ENCODE assay signal across 7 cellular contexts in the genomic region with DNA sequence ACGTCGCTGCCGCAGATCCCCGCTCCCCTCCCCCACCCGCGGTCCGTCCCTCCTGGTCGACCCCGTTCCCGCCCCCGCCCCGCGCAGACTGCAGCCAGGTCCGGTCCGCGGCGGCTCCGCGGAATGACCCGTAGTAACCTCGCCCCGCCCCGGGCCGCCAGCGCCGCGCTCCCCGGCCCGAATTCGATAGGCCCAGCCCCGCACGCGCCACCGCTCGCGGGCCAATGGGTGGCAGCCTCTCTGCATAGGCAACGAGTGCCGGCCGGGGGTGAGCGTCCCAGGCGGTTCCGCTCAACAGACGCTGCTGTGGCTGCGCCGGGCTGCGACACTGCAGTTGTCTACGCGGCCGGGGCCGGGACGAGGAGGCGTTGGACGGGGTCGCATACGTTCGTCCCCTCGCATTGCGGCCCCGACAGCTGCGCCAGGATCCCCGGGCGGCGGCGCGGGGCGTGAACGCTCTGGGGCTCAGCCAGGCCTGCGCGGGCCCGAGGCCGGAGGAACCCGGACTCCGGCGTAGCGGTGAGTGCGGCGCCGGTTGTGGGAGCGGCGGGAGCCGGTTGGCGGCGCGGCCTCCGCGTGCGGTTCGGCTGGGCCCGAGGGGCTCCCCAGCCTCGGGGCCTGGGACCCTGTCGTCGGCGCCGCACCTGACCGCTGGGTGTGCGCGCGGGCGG. TPM values are rescaled to one million over a fixed set of nuclear protein-coding genes. Genes with fewer than 3 reads are reported as not detected.
A peak's percentile ranks its signal among the peaks of the same experiment; 100 is the strongest.
DNase-seq lines count a peak whose midpoint lies in the region; ATAC-seq and TF ChIP-seq lines count a peak whose summit lies in the region.

A gene (plus strand): TSS at position 297 of the 671 bp plus-strand sequence. CDS start 47,737 bp downstream, outside the sequence.

- H3K27ac ChIP-seq in hepatocyte: peak within 1 kb of the TSS; percentile 99

- peaks cover 49% of the 10 kb centered on the region for H3K79me2 ChIP-seq in hepatocyte

- H3K9me3 ChIP-seq in hepatocyte (ENCODE audit: low read depth): no peaks in the 10 kb centered on the region

- no peaks in the 10 kb centered on the region for H3K36me3 ChIP-seq in hepatocyte (replicated peaks; ENCODE audit: insufficient read depth, low read depth)

- peaks cover 38% of the 10 kb centered on the region for H3K4me1 ChIP-seq in hepatocyte (ENCODE audit: insufficient read depth)

- peak; percentile 69 for DNase-seq in NCI-H2081 treated with DMSO at 0.1 percent for 48 hours (lab: John Stamatoyannopoulos, UW)
- DNase-seq in T1000 (lab: John Stamatoyannopoulos, UW): peak; percentile 89
- DNase-seq in astrocyte of the hippocampus (ENCODE audit: low read depth, low spot score): peak; percentile 98
- peak; percentile 97 for DNase-seq in hepatocyte (ENCODE audit: low spot score)
- DNase-seq in retina: peak; percentile 97

- H3K4me3 ChIP-seq in hepatocyte: peak within 1 kb of the TSS; percentile 96

- H4K20me1 ChIP-seq in hepatocyte (ENCODE audit: insufficient read depth, poor library complexity, severe bottlenecking): peaks cover 45% of the 10 kb centered on the region

- TF ChIP-seq CTCF in hepatocyte (IDR thresholded peaks at IDR 0.05; ENCODE audit: poor library complexity): no peak

- peak within 1 kb of the TSS; percentile 32 for H2AFZ ChIP-seq in hepatocyte

- H3K27me3 ChIP-seq in hepatocyte: no peaks in the 10 kb centered on the region

- peak; percentile 89 for ATAC-seq in GM18508 (IDR thresholded peaks at IDR 0.05; ENCODE audit: insufficient read depth, unreplicated experiment)
- peak; percentile 99 for ATAC-seq in HG02973 (IDR thresholded peaks at IDR 0.05; ENCODE audit: unreplicated experiment)

- peak within 1 kb of the TSS; percentile 90 for H3K4me2 ChIP-seq in hepatocyte

- H3K9me2 ChIP-seq in hepatocyte (replicated peaks; ENCODE audit: insufficient read depth): no peaks in the 10 kb centered on the region

- WGBS in hepatocyte (ENCODE audit: low lambda C conversion rate, missing lambda C conversion rate): under 1% methylated on average over 59 of the region's 99 CpGs

RNA-seq across cellular contexts. Expression of the gene that starts here (rescaled TPM):
- 123 and 133 TPM in 2 replicates for total RNA-seq in hepatocyte
- polyA plus RNA-seq in hepatocyte: 78.1 and 82.1 TPM in 2 replicates

Comparison
In these comparisons a context has a peak if more than half of its experiments do, and no peak if none do; other contexts are left out.
1. Peak in every context shown above with its lines: DNase-seq, ATAC-seq, H3K4me3 ChIP-seq and H3K27ac ChIP-seq.